ENCODE assay signal across 8 cellular contexts in the genomic region with DNA sequence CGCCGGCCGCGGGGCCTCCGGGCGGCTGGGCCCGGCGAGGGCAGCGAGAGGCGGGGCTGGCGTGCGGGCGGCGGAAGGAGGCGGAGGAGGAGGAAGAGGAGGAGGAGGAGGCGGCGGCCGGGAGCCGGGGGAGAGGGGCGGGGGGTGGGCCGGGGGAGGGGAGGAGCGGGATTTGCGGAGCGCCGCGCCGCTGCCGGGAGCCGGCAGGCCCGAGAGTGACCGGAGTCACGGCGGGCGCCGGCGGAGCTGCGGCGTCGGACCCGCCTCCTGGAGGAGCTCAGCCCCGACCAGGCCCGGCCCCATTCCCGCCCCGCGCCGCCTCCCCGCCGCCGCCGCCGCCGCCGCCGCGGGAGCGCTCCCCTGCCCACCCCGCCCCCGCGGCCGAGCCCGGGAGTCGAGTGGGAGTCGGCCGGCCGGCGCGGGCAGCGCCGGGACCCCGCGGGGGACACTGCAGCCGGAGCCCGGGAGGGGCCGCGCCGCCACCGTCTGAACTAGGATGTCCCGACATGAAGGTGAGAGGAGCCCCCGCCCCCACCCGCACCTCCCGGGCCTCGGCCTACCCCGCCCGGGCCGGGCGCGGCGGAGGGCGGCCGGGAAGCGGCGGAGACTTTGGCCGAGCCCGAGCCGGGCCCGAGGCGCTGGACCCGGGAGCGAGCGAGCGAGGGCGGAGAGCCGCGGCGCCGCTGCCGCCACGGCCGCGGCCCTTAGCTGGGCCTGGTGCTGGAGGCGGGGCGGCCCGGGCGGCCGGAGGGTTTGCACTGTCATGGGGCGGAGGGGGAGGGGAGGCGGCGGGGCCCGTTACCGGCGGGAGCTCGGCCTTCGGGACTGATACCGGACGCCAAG.
DNase-seq lines count a peak whose midpoint lies in the region; ATAC-seq and TF ChIP-seq lines count a peak whose summit lies in the region.

A gene (plus strand): TSS at position 206 of the 843 bp plus-strand sequence. CDS start 291 bp downstream, at position 497.

- H3K4me3 ChIP-seq in AG04449 (ENCODE audit: low read depth, low read length), result peak within 1 kb of the TSS; percentile 73
- peak within 1 kb of the TSS; percentile 83 for H3K4me3 ChIP-seq in effector memory CD4-positive, alpha-beta T cell (ENCODE audit: insufficient read depth, low read depth, low read length, poor library complexity, severe bottlenecking)

- peak within 1 kb of the TSS; percentile 97 for H3K4me3 Mint-ChIP-seq in memory B cell

- no peaks in the 10 kb centered on the region for H3K36me3 ChIP-seq in effector memory CD4-positive, alpha-beta T cell (ENCODE audit: control insufficient read depth, insufficient read depth, low read length)

- no peak for TF ChIP-seq CTCF in AG04449 (IDR thresholded peaks at IDR 0.05; ENCODE audit: insufficient read depth, low read length, missing control alignments)

- peaks cover 10% of the 10 kb centered on the region for H3K36me3 Mint-ChIP-seq in memory B cell

- ATAC-seq in GM18520 (IDR thresholded peaks at IDR 0.05; ENCODE audit: unreplicated experiment) (peak; percentile 34), HG03045 (IDR thresholded peaks at IDR 0.05; ENCODE audit: unreplicated experiment) (peak; percentile 56), memory B cell (ENCODE audit: low read depth) (peak; percentile 54)

- H3K27me3 Mint-ChIP-seq in memory B cell, result no peaks in the 10 kb centered on the region

- no peaks in the 10 kb centered on the region for H3K27me3 ChIP-seq in effector memory CD4-positive, alpha-beta T cell (replicated peaks; ENCODE audit: control insufficient read depth, insufficient read depth, low read length, poor library complexity, severe bottlenecking)

- DNase-seq in AG04449 (ENCODE audit: low read depth, low spot score), result no peak
- DNase-seq in NCI-H774 (lab: John Stamatoyannopoulos, UW), result peak; percentile 52
- DNase-seq in activated CD8-positive, alpha-beta memory T cell treated with anti-CD3 and anti-CD28 coated beads for 48 hours (ENCODE audit: low read depth in 2 of 3, low spot score in 2 of 3), result peak; percentile 41 to 67 (median 63)
- DNase-seq in effector memory CD4-positive, alpha-beta T cell, result peak; percentile 54 to 65 (median 61)
- peak; percentile 55 to 82 for DNase-seq in memory B cell (ENCODE audit: low spot score in 2 of 2)
- peak; percentile 53 for DNase-seq in stimulated activated CD8-positive, alpha-beta memory T cell treated with anti-CD3 and anti-CD28 coated beads, Interleukin-12 subunit alpha, Interleukin-12 subunit beta, amount 100 ng/mL, for 1 hour (ENCODE audit: low read depth)

- peak within 1 kb of the TSS; percentile 91 for H3K27ac ChIP-seq in effector memory CD4-positive, alpha-beta T cell (ENCODE audit: insufficient read depth, low read length, poor library complexity, severe bottlenecking)

- peaks cover 14% of the 10 kb centered on the region for H3K4me1 ChIP-seq in effector memory CD4-positive, alpha-beta T cell (ENCODE audit: control insufficient read depth, insufficient read depth, low read length, poor library complexity, severe bottlenecking)

- H3K4me1 Mint-ChIP-seq in memory B cell, result peaks cover 36% of the 10 kb centered on the region

- POLR2A ChIA-PET in AG04449 (lab: Yijun Ruan, JAX), result interaction anchor here (1.0 to 2.7 kb wide), 2 partner anchors 9 to 13 kb away, joined by 4 to 8 read pairs; no protein-coding TSS in a partner anchor

- H3K9me3 ChIP-seq in effector memory CD4-positive, alpha-beta T cell (ENCODE audit: control insufficient read depth, low read length), result no peaks in the 10 kb centered on the region

- peak within 1 kb of the TSS; percentile 98 for H3K27ac Mint-ChIP-seq in memory B cell

- H3K9me3 Mint-ChIP-seq in memory B cell, result no peaks in the 10 kb centered on the region

- CTCF ChIA-PET in AG04449 (lab: Yijun Ruan, JAX), result interaction anchor here (0.7 to 1.0 kb wide), 2 partner anchors 46 to 329 kb away, joined by 3 read pairs; no protein-coding TSS in a partner anchor
